In the genomic region with DNA sequence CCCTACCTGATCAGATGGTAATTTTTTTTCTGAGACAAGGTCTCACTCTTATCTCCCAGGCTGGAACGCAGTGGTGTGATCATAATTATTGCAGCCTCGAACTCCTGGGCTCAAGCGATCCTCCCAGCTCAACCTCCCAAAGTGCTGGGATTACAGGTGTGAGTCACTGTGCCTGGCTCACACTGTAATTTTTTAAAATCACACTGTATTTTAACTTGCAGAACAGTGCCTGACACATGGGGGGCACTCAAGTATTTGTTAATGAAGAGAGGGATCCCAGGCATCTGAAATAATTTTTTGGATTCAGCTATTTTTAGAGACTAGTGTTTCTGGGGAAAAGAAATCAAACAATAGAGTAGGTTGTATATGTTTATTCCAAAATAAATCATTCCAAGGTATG, we compare ENCODE assay signal across 24 cellular contexts. TPM values are rescaled to one million over a fixed set of nuclear protein-coding genes. Genes with fewer than 3 reads are reported as not detected.
A peak's percentile ranks its signal among the peaks of the same experiment; 100 is the strongest.
DNase-seq lines count a peak whose midpoint lies in the region; ATAC-seq and TF ChIP-seq lines count a peak whose summit lies in the region.
"Had no signal": no experiment of that assay in that cellular context is flagged by ENCODE, and none has a peak within 500 bp of the region (broad histone marks: within the 10 kb centered on the region; RNA-seq: fewer than 3 reads in every experiment).

No MANE protein-coding gene starts in this region.

- ATAC-seq in PC-3 (no peak), GM19467 (IDR thresholded peaks at IDR 0.05; ENCODE audit: unreplicated experiment) (no peak)
- ATAC-seq: CD8-positive, alpha-beta T cell; gastrocnemius medialis; lower lobe of right lung; upper lobe of right lung had no signal

- TF ChIP-seq CTCF in HEK293 (tag by site-specific recombination; IDR thresholded peaks at IDR 0.05) (no peak), PC-3 (conservative IDR thresholded peaks at IDR 0.05; ENCODE audit: low read depth, low read length) (peak; percentile 51; the same call in 1 of the 2 replicates), MM.1S (IDR thresholded peaks at IDR 0.05; ENCODE audit: low read length) (no peak)

- H3K36me3 ChIP-seq in HEK293 (ENCODE audit: control insufficient read depth in 2 of 2, insufficient read depth in 1 of 2, low read length in 2 of 2) = no peaks in the 10 kb centered on the region
- H3K36me3 ChIP-seq in PC-3 (ENCODE audit: low read depth, low read length) = peaks cover 2% of the 10 kb centered on the region; the same call in 1 of the 2 replicates
- no peaks in the 10 kb centered on the region for H3K36me3 ChIP-seq in MM.1S (replicated peaks; ENCODE audit: insufficient read depth, low read length)
- H3K36me3 ChIP-seq: gastrocnemius medialis, lower lobe of right lung, neutrophil, upper lobe of right lung had no signal

- H3K4me1 ChIP-seq in HEK293 (ENCODE audit: control insufficient read depth, insufficient read depth, low read length) (peaks cover 25% of the 10 kb centered on the region), PC-3 (ENCODE audit: insufficient read depth, low read length) (peaks cover 54% of the 10 kb centered on the region), MM.1S (ENCODE audit: low read length) (no peaks in the 10 kb centered on the region)

- H3F3A ChIP-seq in PC-3 (ENCODE audit: low read length, unreplicated experiment) = no peaks in the 10 kb centered on the region
- no peaks in the 10 kb centered on the region for H3F3A ChIP-seq in MM.1S (ENCODE audit: insufficient read depth, low read length)

- H3K27ac ChIP-seq in HEK293 (ENCODE audit: extremely low read depth, low read depth, low read length) (no peak overlapping the region), PC-3 (ENCODE audit: low read length) (no peak overlapping the region), MM.1S (ENCODE audit: low read length) (no peak overlapping the region)
- H3K27ac ChIP-seq: gastrocnemius medialis, lower lobe of right lung, neutrophil, upper lobe of right lung had no signal

- no peaks in the 10 kb centered on the region for H3K27me3 ChIP-seq in PC-3 (ENCODE audit: low read length)
- no peaks in the 10 kb centered on the region for H3K27me3 ChIP-seq in MM.1S (replicated peaks; ENCODE audit: insufficient read depth, low read length)
- H3K27me3 ChIP-seq: gastrocnemius medialis, neutrophil, upper lobe of right lung had no signal

- H3K79me2 ChIP-seq in PC-3 (ENCODE audit: low read length) (peaks cover 5% of the 10 kb centered on the region; the same call in 1 of the 2 replicates), MM.1S (ENCODE audit: low read length) (no peaks in the 10 kb centered on the region)

- POLR2A ChIA-PET in HEK293 (lab: Yijun Ruan, JAX) = no interaction called here
- POLR2A ChIA-PET in PC-3 (lab: Charles Lee; ENCODE audit: unreplicated experiment) = no interaction called here

- H3K4me3 ChIP-seq in HEK293 (ENCODE audit: low read depth, low read length) (no peak overlapping the region), PC-3 (ENCODE audit: low read length) (no peak overlapping the region), MM.1S (ENCODE audit: low read length) (no peak overlapping the region)
- H3K4me3 ChIP-seq: gastrocnemius medialis, lower lobe of right lung, upper lobe of right lung had no signal

- H3K9me3 ChIP-seq in HEK293 (ENCODE audit: control insufficient read depth, insufficient read depth, low read depth, low read length) = no peaks in the 10 kb centered on the region
- no peaks in the 10 kb centered on the region for H3K9me3 ChIP-seq in PC-3 (ENCODE audit: low read length)
- H3K9me3 ChIP-seq in MM.1S (replicated peaks; ENCODE audit: insufficient read depth, low read length) = no peaks in the 10 kb centered on the region
- H3K9me3 ChIP-seq: gastrocnemius medialis, lower lobe of right lung, neutrophil, upper lobe of right lung had no signal

- H3K9ac ChIP-seq in PC-3 (ENCODE audit: low read length) (no peak overlapping the region), MM.1S (ENCODE audit: low read length) (no peak overlapping the region)

- CTCF ChIA-PET in HEK293 (lab: Yijun Ruan, JAX) = interaction anchor here (0.6 to 1.1 kb wide), 4 partner anchors 15 to 493 kb away, joined by 3 to 6 read pairs (median 3); no protein-coding TSS in a partner anchor
- CTCF ChIA-PET in PC-3 (lab: Charles Lee) = interaction anchor here (0.6 kb wide), 1 partner anchor 194 kb away, joined by 3 read pairs; no protein-coding TSS in a partner anchor

- H3K4me2 ChIP-seq in PC-3 (ENCODE audit: low read length) = no peak overlapping the region
- no peak overlapping the region for H3K4me2 ChIP-seq in MM.1S (ENCODE audit: low read depth, low read length)

- H3K9me2 ChIP-seq in PC-3 (replicated peaks; ENCODE audit: low read length) (no peaks in the 10 kb centered on the region), MM.1S (replicated peaks; ENCODE audit: insufficient read depth, low read length) (no peaks in the 10 kb centered on the region)

- H2AFZ ChIP-seq in PC-3 (ENCODE audit: low read length) (no peak overlapping the region), MM.1S (ENCODE audit: low read length) (no peak overlapping the region)

- intact Hi-C loops in PC-3 (cut with micrococcal nuclease) = no loop called here

- BruUV-seq in PC-3 (replicated peaks; lab: Mats Ljungman, UMichigan) = no TSS peak

- DNase-seq in Daoy (ENCODE audit: low read depth) (peak; percentile 27), PC-3 (peak; percentile 52), dermis blood vessel endothelial cell (peak; percentile 24), NCI-H1436 (lab: John Stamatoyannopoulos, UW) (no peak), NCI-H1048 (lab: John Stamatoyannopoulos, UW) (no peak), MM.1S (no peak)
- DNase-seq: activated CD4-positive, alpha-beta memory T cell treated with anti-CD3 and anti-CD28 coated beads, Interleukin-2, amount 10 ng/mL, durations not matched to agents 7 days and 5 days; activated CD4-positive, CD25-positive, alpha-beta regulatory T cell; activated naive CD4-positive, alpha-beta T cell; activated T-cell treated with anti-CD3 and anti-CD28 coated beads, Interleukin-2, amount 50 U/mL, for 1 hour; amniotic stem cell; CD8-positive, alpha-beta T cell; EL; erythroblast; gastrocnemius medialis; H7; kidney; lower lobe of right lung; NCI-H82; stimulated activated CD4-positive, alpha-beta T cell treated with anti-CD3 and anti-CD28 coated beads, Interleukin-12 subunit alpha, Interleukin-12 subunit beta, amount 100 ng/mL, for 4 hours; upper lobe of right lung had no signal

- H4K20me1 ChIP-seq in PC-3 (ENCODE audit: low read length) = no peaks in the 10 kb centered on the region
- H4K20me1 ChIP-seq in MM.1S (ENCODE audit: insufficient read depth, low read length) = no peaks in the 10 kb centered on the region

TF ChIP-seq in HEK293, 187 proteins besides CTCF, POLR2A, EP300 and RAD21:
- TF ChIP-seq ZNF18 (tag by site-specific recombination; IDR thresholded peaks at IDR 0.05) = peak; percentile 91
- no peak for TF ChIP-seq ZBTB20 (tag by site-specific recombination; IDR thresholded peaks at IDR 0.05)

RNA-seq across cellular contexts. Expression of gene LIMA1, which starts 21.7 kb away (rescaled TPM):
- total RNA-seq in Daoy (2014; rRNA removed; shearing (Covaris generic)) = 143 and 166 TPM in 2 replicates
- total RNA-seq in PC-3 (2014; rRNA removed) (45.1 and 58.2 TPM in 2 replicates), dermis blood vessel endothelial cell (30.8 and 69.7 TPM in 2 replicates)

Comparison
In these comparisons a context has a peak if more than half of its experiments do, and no peak if none do; other contexts are left out.
1. DNase-seq: peak in Daoy (single experiment), PC-3 (single experiment) and dermis blood vessel endothelial cell (single experiment); none in NCI-H1436 (single experiment), NCI-H1048 (single experiment) and MM.1S (single experiment).